ENCODE assay signal across 8 cellular contexts in genomic region chr9:122402403-122403268, GRCh38. TPM values are rescaled to one million over a fixed set of nuclear protein-coding genes. Genes with fewer than 3 reads are reported as not detected.
DNase-seq lines count a peak whose midpoint lies in the region; ATAC-seq, FAIRE-seq and TF ChIP-seq lines count a peak whose summit lies in the region.

No MANE protein-coding gene starts in this region.

- TF ChIP-seq POLR2A in tibial nerve (IDR thresholded peaks at IDR 0.05) (no peak), prostate gland (IDR thresholded peaks at IDR 0.05) (no peak)

- DNase-seq in RCC 7860 (ENCODE audit: low spot score): peak; percentile 96
- peak; percentile 99 for DNase-seq in dermis blood vessel endothelial cell
- peak; percentile 26 to 61 for DNase-seq in stimulated activated CD4-positive, alpha-beta T cell treated with anti-CD3 and anti-CD28 coated beads, Interleukin-15, amount 100 ng/mL, for 48 hours (ENCODE audit: low read depth in 2 of 2)
- DNase-seq in tibial nerve (ENCODE audit: low spot score in 2 of 2): no peak
- no peak for DNase-seq in endodermal cell
- DNase-seq in prostate gland (ENCODE audit: low spot score): no peak

- H3K4me1 Mint-ChIP-seq in endodermal cell: peaks cover 11% of the 10 kb centered on the region

- ATAC-seq in GM21360 (IDR thresholded peaks at IDR 0.05; ENCODE audit: unreplicated experiment) (peak; percentile 54), HG03175 (IDR thresholded peaks at IDR 0.05; ENCODE audit: unreplicated experiment) (no peak)

- H3K27ac ChIP-seq in tibial nerve (no peak overlapping the region), endodermal cell (ENCODE audit: low read depth, low read length) (no peak overlapping the region), prostate gland (no peak overlapping the region)

- H3K4me3 ChIP-seq in tibial nerve (no peak overlapping the region), endodermal cell (ENCODE audit: low read length) (no peak overlapping the region), prostate gland (no peak overlapping the region)

- H3K27me3 Mint-ChIP-seq in endodermal cell (ENCODE audit: insufficient read depth): peaks cover 54% of the 10 kb centered on the region

- no peak for TF ChIP-seq CTCF in tibial nerve (IDR thresholded peaks at IDR 0.05)
- no peak for TF ChIP-seq CTCF in endodermal cell (conservative IDR thresholded peaks at IDR 0.05)
- TF ChIP-seq CTCF in prostate gland (IDR thresholded peaks at IDR 0.05): no peak

- H3K27me3 ChIP-seq in tibial nerve: no peaks in the 10 kb centered on the region
- peaks cover 19% of the 10 kb centered on the region for H3K27me3 ChIP-seq in endodermal cell (ENCODE audit: control insufficient read depth, insufficient read depth, low read length, poor library complexity, severe bottlenecking)
- H3K27me3 ChIP-seq in prostate gland (replicated peaks; ENCODE audit: insufficient read depth): no peaks in the 10 kb centered on the region

- no peak overlapping the region for H3K27ac Mint-ChIP-seq in endodermal cell

- TF ChIP-seq EP300 in tibial nerve (IDR thresholded peaks at IDR 0.05): no peak

- WGBS in tibial nerve, 2 donors: 58 to 62% methylated on average over 6 of the region's 6 CpGs
- WGBS in endodermal cell (ENCODE audit: insufficient coverage in 1 of 2, insufficient read length in 1 of 2), 2 experiments: 53 to 69% methylated on average over 4 to 5 of the region's 6 CpGs
- WGBS in prostate gland: 63% methylated on average over 6 of the region's 6 CpGs

- intact Hi-C loops in prostate gland (cut with DNase I): no loop called here

- no peaks in the 10 kb centered on the region for H3K36me3 ChIP-seq in tibial nerve
- no peaks in the 10 kb centered on the region for H3K36me3 ChIP-seq in endodermal cell (ENCODE audit: control insufficient read depth, insufficient read depth, low read length)
- no peaks in the 10 kb centered on the region for H3K36me3 ChIP-seq in prostate gland

- peak; percentile 26 for FAIRE-seq in RCC 7860 (lab: Jason Lieb, UNC)

- peaks cover 15% of the 10 kb centered on the region for H3K9me3 Mint-ChIP-seq in endodermal cell

- no peaks in the 10 kb centered on the region for H3K36me3 Mint-ChIP-seq in endodermal cell (ENCODE audit: low read depth)

- H3K9ac ChIP-seq in endodermal cell (ENCODE audit: extremely low read depth, low read length, poor library complexity, severe bottlenecking): no peak overlapping the region

- H3K4me1 ChIP-seq in tibial nerve (no peaks in the 10 kb centered on the region), endodermal cell (ENCODE audit: control insufficient read depth, insufficient read depth, low read length) (no peaks in the 10 kb centered on the region), prostate gland (replicated peaks) (no peaks in the 10 kb centered on the region)

- no peak overlapping the region for H3K4me3 Mint-ChIP-seq in endodermal cell

- H3K9me3 ChIP-seq in tibial nerve (peaks cover 0 to 4% (median 0%) of the 10 kb centered on the region in 4 donors), endodermal cell (ENCODE audit: control insufficient read depth, low read length) (no peaks in the 10 kb centered on the region), prostate gland (no peaks in the 10 kb centered on the region)

RNA-seq across cellular contexts. Expression of gene PTGS1, which starts 31.8 kb away (rescaled TPM):
- total RNA-seq in dermis blood vessel endothelial cell (2.7 and 3.6 TPM in 2 replicates), tibial nerve (1 to 10 TPM; 2.2 to 7.3 (median 4.4) TPM), endodermal cell (1 to 10 TPM in 1 of 2 donors, under 1 TPM in 1; 0.84 to 1.1 TPM), prostate gland (1 to 10 TPM; 4.6 to 6.2 TPM)
- 2.6 TPM for polyA plus RNA-seq in endodermal cell (2013, experiment 1 of 2)
- polyA plus RNA-seq in endodermal cell (2013, experiment 2 of 2): 2.0 TPM

Comparison
In these comparisons a context has a peak if more than half of its experiments do, and no peak if none do; other contexts are left out.
1. DNase-seq: peak in RCC 7860 (single experiment), dermis blood vessel endothelial cell (single experiment) and stimulated activated CD4-positive, alpha-beta T cell treated with anti-CD3 and anti-CD28 coated beads, Interleukin-15, amount 100 ng/mL, for 48 hours (2 of 2); none in tibial nerve (0 of 2), endodermal cell (single experiment) and prostate gland (single experiment).